8 cellular contexts compared by ENCODE assay signal in the genomic region with DNA sequence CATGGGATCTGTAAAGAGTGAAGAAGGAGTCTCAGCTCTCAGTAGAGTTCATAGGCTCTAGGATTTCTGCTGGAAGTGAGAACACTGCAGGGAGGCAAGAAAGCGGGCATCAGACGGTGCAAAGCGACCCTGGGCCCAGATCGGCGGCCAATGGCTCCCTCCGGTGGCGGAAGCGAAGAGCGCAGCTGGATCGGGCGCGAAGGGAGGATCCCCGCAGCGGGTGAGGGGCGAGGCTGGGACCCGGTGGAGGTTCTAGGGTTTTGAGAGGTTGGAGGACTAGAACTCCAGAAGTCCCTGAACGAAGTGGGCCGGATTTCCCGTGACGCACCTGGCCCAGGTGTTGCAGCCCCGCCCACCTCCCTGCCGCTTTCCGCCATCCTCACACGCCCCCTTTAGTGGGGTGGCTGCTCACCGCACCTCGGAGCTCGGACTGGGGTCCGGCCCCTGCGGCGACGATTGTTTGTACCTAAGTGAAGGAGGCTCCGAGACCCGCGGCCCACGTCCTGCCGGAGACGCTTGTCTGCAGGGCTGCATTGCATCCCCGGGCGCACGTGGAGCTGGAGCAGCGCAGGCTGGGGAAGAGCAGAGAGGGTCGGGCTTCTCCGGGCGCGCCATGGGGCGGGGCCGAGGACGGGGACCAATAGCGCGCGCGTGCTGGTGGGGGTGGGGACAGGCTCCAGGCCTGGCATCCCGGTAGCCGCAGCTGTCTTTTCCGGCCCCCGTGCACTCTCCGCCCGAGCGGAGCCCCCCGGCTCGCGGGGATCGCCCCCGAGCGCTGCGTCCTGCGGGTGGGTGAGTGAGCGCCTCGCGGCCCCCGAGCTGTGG.
DNase-seq lines count a peak whose midpoint lies in the region; ATAC-seq and TF ChIP-seq lines count a peak whose summit lies in the region.

A gene with protein sequence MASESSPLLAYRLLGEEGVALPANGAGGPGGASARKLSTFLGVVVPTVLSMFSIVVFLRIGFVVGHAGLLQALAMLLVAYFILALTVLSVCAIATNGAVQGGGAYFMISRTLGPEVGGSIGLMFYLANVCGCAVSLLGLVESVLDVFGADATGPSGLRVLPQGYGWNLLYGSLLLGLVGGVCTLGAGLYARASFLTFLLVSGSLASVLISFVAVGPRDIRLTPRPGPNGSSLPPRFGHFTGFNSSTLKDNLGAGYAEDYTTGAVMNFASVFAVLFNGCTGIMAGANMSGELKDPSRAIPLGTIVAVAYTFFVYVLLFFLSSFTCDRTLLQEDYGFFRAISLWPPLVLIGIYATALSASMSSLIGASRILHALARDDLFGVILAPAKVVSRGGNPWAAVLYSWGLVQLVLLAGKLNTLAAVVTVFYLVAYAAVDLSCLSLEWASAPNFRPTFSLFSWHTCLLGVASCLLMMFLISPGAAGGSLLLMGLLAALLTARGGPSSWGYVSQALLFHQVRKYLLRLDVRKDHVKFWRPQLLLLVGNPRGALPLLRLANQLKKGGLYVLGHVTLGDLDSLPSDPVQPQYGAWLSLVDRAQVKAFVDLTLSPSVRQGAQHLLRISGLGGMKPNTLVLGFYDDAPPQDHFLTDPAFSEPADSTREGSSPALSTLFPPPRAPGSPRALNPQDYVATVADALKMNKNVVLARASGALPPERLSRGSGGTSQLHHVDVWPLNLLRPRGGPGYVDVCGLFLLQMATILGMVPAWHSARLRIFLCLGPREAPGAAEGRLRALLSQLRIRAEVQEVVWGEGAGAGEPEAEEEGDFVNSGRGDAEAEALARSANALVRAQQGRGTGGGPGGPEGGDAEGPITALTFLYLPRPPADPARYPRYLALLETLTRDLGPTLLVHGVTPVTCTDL (plus strand): TSS at position 666 of the 825 bp plus-strand sequence. CDS start 1,485 bp downstream, outside the sequence.

- peak; percentile 96 for TF ChIP-seq CTCF in GM13977 (IDR thresholded peaks at IDR 0.05; ENCODE audit: extremely low read depth, insufficient read depth, missing control alignments)

- DNase-seq in GM13977 (ENCODE audit: low spot score): peak; percentile 97
- DNase-seq in NCI-H2029 (lab: John Stamatoyannopoulos, UW): peak; percentile 89
- peak; percentile 60 for DNase-seq in T1000 (lab: John Stamatoyannopoulos, UW)
- DNase-seq in astrocyte of the hippocampus (ENCODE audit: low read depth, low spot score): peak; percentile 96
- DNase-seq in hippocampal formation (lab: John Stamatoyannopoulos, UW): peak; percentile 80 to 86
- DNase-seq in retina: peak; percentile 94
- no peak for DNase-seq in cortex of kidney (lab: John Stamatoyannopoulos, UW)

- in situ Hi-C loops in GM13977 (cut with MboI; ENCODE audit: low pct_unique_long_range_greater_than_20kb, low sequenced_read_pairs, unreplicated experiment): loop anchor here (10.0 kb wide), 1 partner anchor 147 kb away; a partner anchor contains a TSS

- peak; percentile 78 for ATAC-seq in HG02938 (IDR thresholded peaks at IDR 0.05; ENCODE audit: unreplicated experiment)
